Comparison of ENCODE assay signal across 16 cellular contexts in genomic region chr5:111810087-111810486, GRCh38.
"Had no signal": no experiment of that assay in that cellular context is flagged by ENCODE, and none has a peak within 500 bp of the region (broad histone marks: within the 10 kb centered on the region; RNA-seq: fewer than 3 reads in every experiment).

No MANE protein-coding gene starts in this region.

- H3K4me1 ChIP-seq: breast epithelium, gastroesophageal sphincter, parathyroid adenoma, tibial nerve had no signal

- H3K27ac Mint-ChIP-seq: activated CD8-positive, alpha-beta memory T cell treated with anti-CD3 and anti-CD28 coated beads, Interleukin-2, amount 10 ng/mL, durations not matched to agents 7 days and 5 days; activated naive CD4-positive, alpha-beta T cell treated with anti-CD3 and anti-CD28 coated beads, Interleukin-2, amount 50 U/mL, for 72 hours; activated T-cell treated with anti-CD3 and anti-CD28 coated beads, Interleukin-2, amount 50 U/mL, for 24 hours; memory B cell; T-helper 17 cell had no signal

- H3K36me3 Mint-ChIP-seq: activated CD8-positive, alpha-beta memory T cell treated with anti-CD3 and anti-CD28 coated beads, Interleukin-2, amount 10 ng/mL, durations not matched to agents 7 days and 5 days; activated naive CD4-positive, alpha-beta T cell treated with anti-CD3 and anti-CD28 coated beads, Interleukin-2, amount 50 U/mL, for 72 hours; memory B cell had no signal

- H3K27ac ChIP-seq: breast epithelium, gastroesophageal sphincter, parathyroid adenoma, tibial nerve had no signal

- H3K27me3 Mint-ChIP-seq: activated CD8-positive, alpha-beta memory T cell treated with anti-CD3 and anti-CD28 coated beads, Interleukin-2, amount 10 ng/mL, durations not matched to agents 7 days and 5 days; activated T-cell treated with anti-CD3 and anti-CD28 coated beads, Interleukin-2, amount 50 U/mL, for 24 hours had no signal

- H3K4me1 Mint-ChIP-seq: activated CD8-positive, alpha-beta memory T cell treated with anti-CD3 and anti-CD28 coated beads, Interleukin-2, amount 10 ng/mL, durations not matched to agents 7 days and 5 days; memory B cell; neural crest cell; T-helper 17 cell had no signal

- H2AFZ ChIP-seq: parathyroid adenoma had no signal

- ATAC-seq: activated CD8-positive, alpha-beta memory T cell treated with anti-CD3 and anti-CD28 coated beads, Interleukin-2, amount 10 ng/mL, durations not matched to agents 7 days and 5 days; activated naive CD4-positive, alpha-beta T cell treated with anti-CD3 and anti-CD28 coated beads, Interleukin-2, amount 50 U/mL, for 72 hours; gastroesophageal sphincter; T-helper 17 cell had no signal

- H3K9me3 ChIP-seq: breast epithelium, gastroesophageal sphincter, tibial nerve had no signal

- H3K36me3 ChIP-seq: breast epithelium, gastroesophageal sphincter, tibial nerve had no signal

- H3K27me3 ChIP-seq: breast epithelium, gastroesophageal sphincter, tibial nerve had no signal

- H3K4me2 ChIP-seq: smooth muscle cell had no signal

- H3K4me3 Mint-ChIP-seq: activated CD8-positive, alpha-beta memory T cell treated with anti-CD3 and anti-CD28 coated beads, Interleukin-2, amount 10 ng/mL, durations not matched to agents 7 days and 5 days; activated T-cell treated with anti-CD3 and anti-CD28 coated beads, Interleukin-2, amount 50 U/mL, for 24 hours; memory B cell; neural crest cell; T-helper 17 cell had no signal

- DNase-seq: activated CD4-positive, alpha-beta T cell treated with anti-CD3 and anti-CD28 coated beads, Interleukin-2, amount 50 U/mL, for 48 hours; activated CD8-positive, alpha-beta memory T cell treated with anti-CD3 and anti-CD28 coated beads, Interleukin-2, amount 10 ng/mL, durations not matched to agents 7 days and 5 days; activated effector memory CD4-positive, alpha-beta T cell treated with Interleukin-2 at 50 U/mL for 16 hours; activated T-cell treated with anti-CD3 and anti-CD28 coated beads, Interleukin-2, amount 50 U/mL, for 24 hours; hippocampal formation; kidney glomerular epithelial cell; right cardiac atrium; T-helper 17 cell had no signal

- H3K9ac ChIP-seq: parathyroid adenoma had no signal

- H3K4me3 ChIP-seq: breast epithelium, gastroesophageal sphincter, smooth muscle cell, tibial nerve had no signal

- H3K9me3 Mint-ChIP-seq: activated naive CD4-positive, alpha-beta T cell treated with anti-CD3 and anti-CD28 coated beads, Interleukin-2, amount 50 U/mL, for 72 hours; activated T-cell treated with anti-CD3 and anti-CD28 coated beads, Interleukin-2, amount 50 U/mL, for 24 hours; memory B cell; neural crest cell had no signal

- H3K79me2 ChIP-seq: parathyroid adenoma had no signal
